In the genomic region with DNA sequence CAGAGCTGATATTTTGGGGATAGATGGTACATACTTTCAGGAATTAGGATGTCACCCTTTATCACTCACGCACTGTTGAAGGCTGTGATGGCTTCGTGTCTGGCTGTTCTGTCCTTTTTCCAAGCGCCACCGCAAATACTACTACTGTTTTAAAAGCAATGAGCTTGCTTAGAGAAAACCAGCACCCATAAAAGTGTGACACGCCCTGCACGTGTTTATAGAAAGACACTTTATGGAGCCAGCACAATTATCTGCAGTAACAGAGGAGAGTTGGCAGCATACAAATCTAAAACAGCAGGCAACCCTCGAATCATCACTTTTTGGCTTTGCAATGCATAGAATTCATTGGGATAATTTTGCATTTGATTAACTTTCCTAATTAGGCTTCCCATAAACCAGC, we compare ENCODE assay signal across 5 cellular contexts.
"Had no signal": no experiment of that assay in that cellular context is flagged by ENCODE, and none has a peak within 500 bp of the region (broad histone marks: within the 10 kb centered on the region; RNA-seq: fewer than 3 reads in every experiment).

No MANE protein-coding gene starts in this region.

- H3K4me3 ChIP-seq: GM23338 had no signal

- DNase-seq: H9, HCEC 1CT had no signal

- ATAC-seq: GM23338, HepG2 had no signal

- H3K27ac ChIP-seq: HL-60 had no signal
